Comparison of ENCODE assay signal across 34 cellular contexts in the genomic region with DNA sequence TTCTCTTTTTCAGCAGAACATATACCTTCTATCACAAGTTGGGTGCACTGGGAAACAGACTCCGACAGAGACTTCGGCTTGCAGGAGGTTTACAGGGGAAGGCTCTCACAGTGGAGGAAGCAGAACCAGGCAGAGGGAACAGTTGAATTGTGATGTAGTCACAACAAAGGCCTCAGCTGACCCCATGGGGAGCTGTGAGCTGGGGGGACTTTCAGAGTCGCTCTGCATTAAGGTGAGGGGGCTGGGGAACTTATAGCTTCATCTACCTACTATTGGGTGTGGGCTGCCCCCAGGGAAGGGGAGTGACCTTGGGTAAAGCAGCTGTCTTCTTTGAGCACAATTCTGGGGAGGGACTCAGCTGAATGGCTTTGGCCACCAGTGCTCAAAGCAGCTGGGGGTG.
"Had no signal": no experiment of that assay in that cellular context is flagged by ENCODE, and none has a peak within 500 bp of the region (broad histone marks: within the 10 kb centered on the region; RNA-seq: fewer than 3 reads in every experiment).

No MANE protein-coding gene starts in this region.

- H3K9me3 ChIP-seq: mucosa of descending colon, pancreas, prostate gland, vagina had no signal

- H3K27me3 ChIP-seq: pancreas, upper lobe of left lung, vagina had no signal

- DNase-seq: activated CD4-positive, alpha-beta memory T cell treated with anti-CD3 and anti-CD28 coated beads for 36 hours; activated CD4-positive, alpha-beta T cell treated with anti-CD3 and anti-CD28 coated beads for 48 hours; activated CD8-positive, alpha-beta memory T cell treated with anti-CD3 and anti-CD28 coated beads, Interleukin-2, amount 50 U/mL, for 4 hours; activated gamma-delta T cell treated with Interleukin-2 at 50 U/mL for 16 hours; activated naive CD8-positive, alpha-beta T cell treated with anti-CD3 and anti-CD28 coated beads, Interleukin-2, amount 50 U/mL, for 24 hours; activated T-cell treated with anti-CD3 and anti-CD28 coated beads, Interleukin-2, amount 50 U/mL, for 24 hours; amygdala; caudate nucleus; cortex of kidney; foreskin fibroblast; head of caudate nucleus; hippocampal formation; islet precursor cell; left ventricle myocardium inferior; mucosa of descending colon; nephron progenitor cell; nucleus accumbens; pancreas; retina; stimulated activated CD4-positive, alpha-beta T cell treated with anti-CD3 and anti-CD28 coated beads, Interleukin-12 subunit alpha, Interleukin-12 subunit beta, amount 100 ng/mL, for 4 hours; stimulated activated CD4-positive, alpha-beta T cell treated with anti-CD3 and anti-CD28 coated beads, Interleukin-4, amount 100 ng/mL, for 24 hours; stimulated activated naive CD8-positive, alpha-beta T cell treated with anti-CD3 and anti-CD28 coated beads, Interleukin-15, amount 100 ng/mL, for 72 hours; substantia nigra; upper lobe of left lung had no signal

- H3K36me3 ChIP-seq: left ventricle myocardium inferior, pancreas, prostate gland, upper lobe of left lung, vagina had no signal

- H3K36me3 Mint-ChIP-seq: activated CD4-positive, alpha-beta memory T cell treated with anti-CD3 and anti-CD28 coated beads for 36 hours; stimulated activated effector memory CD8-positive, alpha-beta T cell treated with anti-CD3 and anti-CD28 coated beads, Interleukin-12 subunit alpha, Interleukin-12 subunit beta, amount 100 ng/mL, for 72 hours had no signal

- H3K4me3 Mint-ChIP-seq: activated CD4-positive, alpha-beta memory T cell treated with anti-CD3 and anti-CD28 coated beads for 36 hours; activated naive CD4-positive, alpha-beta T cell treated with anti-CD3 and anti-CD28 coated beads, Interleukin-2, amount 50 U/mL, for 24 hours; activated naive CD8-positive, alpha-beta T cell treated with anti-CD3 and anti-CD28 coated beads, Interleukin-2, amount 50 U/mL, for 24 hours; activated T-cell treated with anti-CD3 and anti-CD28 coated beads, Interleukin-2, amount 50 U/mL, for 24 hours; activated T-helper 17 cell treated with anti-CD3 and anti-CD28 coated beads, Interleukin-2, amount 50 U/mL, for 72 hours; stimulated activated effector memory CD8-positive, alpha-beta T cell treated with anti-CD3 and anti-CD28 coated beads, Interleukin-12 subunit alpha, Interleukin-12 subunit beta, amount 100 ng/mL, for 72 hours; stimulated activated naive CD8-positive, alpha-beta T cell treated with anti-CD3 and anti-CD28 coated beads, Interleukin-15, amount 100 ng/mL, for 72 hours had no signal

- H3K4me3 ChIP-seq: left ventricle myocardium inferior, lung, mucosa of descending colon, pancreas, prostate gland, skin epidermis, upper lobe of left lung, vagina had no signal

- H3K4me1 Mint-ChIP-seq: activated naive CD4-positive, alpha-beta T cell treated with anti-CD3 and anti-CD28 coated beads, Interleukin-2, amount 50 U/mL, for 24 hours; activated naive CD8-positive, alpha-beta T cell treated with anti-CD3 and anti-CD28 coated beads, Interleukin-2, amount 50 U/mL, for 24 hours; activated T-helper 17 cell treated with anti-CD3 and anti-CD28 coated beads, Interleukin-2, amount 50 U/mL, for 72 hours; stimulated activated effector memory CD8-positive, alpha-beta T cell treated with anti-CD3 and anti-CD28 coated beads, Interleukin-12 subunit alpha, Interleukin-12 subunit beta, amount 100 ng/mL, for 72 hours; stimulated activated naive CD8-positive, alpha-beta T cell treated with anti-CD3 and anti-CD28 coated beads, Interleukin-15, amount 100 ng/mL, for 72 hours had no signal

- H3K4me1 ChIP-seq: pancreas, prostate gland had no signal

- H3K27ac Mint-ChIP-seq: activated CD4-positive, alpha-beta memory T cell treated with anti-CD3 and anti-CD28 coated beads for 36 hours; activated naive CD4-positive, alpha-beta T cell treated with anti-CD3 and anti-CD28 coated beads, Interleukin-2, amount 50 U/mL, for 24 hours; activated naive CD8-positive, alpha-beta T cell treated with anti-CD3 and anti-CD28 coated beads, Interleukin-2, amount 50 U/mL, for 24 hours; activated T-cell treated with anti-CD3 and anti-CD28 coated beads, Interleukin-2, amount 50 U/mL, for 24 hours; activated T-helper 17 cell treated with anti-CD3 and anti-CD28 coated beads, Interleukin-2, amount 50 U/mL, for 72 hours; nephron progenitor cell; stimulated activated effector memory CD8-positive, alpha-beta T cell treated with anti-CD3 and anti-CD28 coated beads, Interleukin-12 subunit alpha, Interleukin-12 subunit beta, amount 100 ng/mL, for 72 hours had no signal

- H3K27ac ChIP-seq: left ventricle myocardium inferior, pancreas, prostate gland, skin epidermis, upper lobe of left lung, vagina had no signal

- ATAC-seq: activated CD4-positive, CD25-positive, alpha-beta regulatory T cell treated with anti-CD3 and anti-CD28 coated beads, Interleukin-2, amount 50 U/mL, for 24 hours; activated naive CD8-positive, alpha-beta T cell treated with anti-CD3 and anti-CD28 coated beads, Interleukin-2, amount 50 U/mL, for 24 hours; activated T-helper 17 cell treated with anti-CD3 and anti-CD28 coated beads, Interleukin-2, amount 50 U/mL, for 72 hours; esophagus mucosa; mucosa of descending colon; pancreas; sciatic nerve; stimulated activated effector memory CD8-positive, alpha-beta T cell treated with anti-CD3 and anti-CD28 coated beads, Interleukin-12 subunit alpha, Interleukin-12 subunit beta, amount 100 ng/mL, for 72 hours; stimulated activated naive CD8-positive, alpha-beta T cell treated with anti-CD3 and anti-CD28 coated beads, Interleukin-15, amount 100 ng/mL, for 72 hours had no signal
